12 cellular contexts compared by ENCODE assay signal in the genomic region with DNA sequence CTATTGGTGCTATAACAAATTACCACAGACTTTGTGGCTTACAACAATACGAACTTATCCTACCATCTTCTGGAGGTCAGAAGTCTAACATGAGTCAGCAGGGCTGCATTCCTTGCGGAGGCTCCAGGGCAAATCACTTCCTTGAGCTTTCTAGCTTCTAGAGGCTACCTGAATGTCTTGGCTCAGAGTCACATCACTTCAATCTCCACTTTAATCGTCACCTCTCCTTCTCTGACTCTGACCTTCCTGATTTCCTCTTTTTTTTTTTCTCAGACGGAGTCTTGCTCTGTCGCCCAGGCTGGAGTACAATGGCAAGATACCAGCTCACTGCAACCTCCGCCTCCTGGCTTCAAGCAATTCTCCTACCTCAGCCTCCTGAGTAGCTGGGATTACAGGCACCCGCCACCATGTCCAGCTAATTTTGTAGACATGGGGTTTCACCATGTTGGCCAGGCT. TPM values are rescaled to one million over a fixed set of nuclear protein-coding genes. Genes with fewer than 3 reads are reported as not detected.
A peak's percentile ranks its signal among the peaks of the same experiment; 100 is the strongest.
DNase-seq lines count a peak whose midpoint lies in the region; ATAC-seq, FAIRE-seq and TF ChIP-seq lines count a peak whose summit lies in the region.
"Had no signal": no experiment of that assay in that cellular context is flagged by ENCODE, and none has a peak within 500 bp of the region (broad histone marks: within the 10 kb centered on the region; RNA-seq: fewer than 3 reads in every experiment).

No MANE protein-coding gene starts in this region.

- peak; percentile 62 for DNase-seq in SIG-M5 treated with dmso at 0.1 percent for 504 hours (lab: John Stamatoyannopoulos, UW; ENCODE audit: unreplicated experiment)
- DNase-seq in SIG-M5 (lab: John Stamatoyannopoulos, UW): no peak
- DNase-seq in glomerular visceral epithelial cell (ENCODE audit: extremely low spot score): peak; percentile 88
- DNase-seq in transverse colon: peak; percentile 66
- DNase-seq in activated gamma-delta T cell treated with Interleukin-2 at 50 U/mL for 16 hours: no peak
- DNase-seq in esophagus muscularis mucosa (ENCODE audit: extremely low spot score): no peak
- DNase-seq: activated CD8-positive, alpha-beta memory T cell treated with anti-CD3 and anti-CD28 coated beads, Interleukin-2, amount 50 U/mL, for 4 hours; hippocampal formation; NK-92 treated with Interleukin-12 subunit alpha and Interleukin-12 subunit beta, amount 100 ng/mL, for 24 hours had no signal

- H3K4me3 ChIP-seq in transverse colon: no peak overlapping the region
- H3K4me3 ChIP-seq in esophagus muscularis mucosa: no peak overlapping the region

- in situ Hi-C loops in transverse colon (cut with MboI; ENCODE audit: low pct_ligation_motif_present in 1 of 4, low pct_unique_long_range_greater_than_20kb in 1 of 4, low sequenced_read_pairs in 3 of 4): no loop called here

- H3K27me3 ChIP-seq in transverse colon (no peaks in the 10 kb centered on the region), esophagus muscularis mucosa (no peaks in the 10 kb centered on the region)

- peak overlapping the region; percentile 58 to 72 (median 64) for H3K27ac ChIP-seq in transverse colon
- no peak overlapping the region for H3K27ac ChIP-seq in esophagus muscularis mucosa (replicated peaks in 1 of 4)

- no peak for TF ChIP-seq EP300 in transverse colon (IDR thresholded peaks at IDR 0.05; ENCODE audit: low read depth)
- no peak for TF ChIP-seq EP300 in esophagus muscularis mucosa (IDR thresholded peaks at IDR 0.05)

- peaks cover 0 to 25% (median 2%) of the 10 kb centered on the region in 4 donors for H3K4me1 ChIP-seq in transverse colon
- peaks cover 13 to 24% (median 17%) of the 10 kb centered on the region in 4 donors for H3K4me1 ChIP-seq in esophagus muscularis mucosa

- peak; percentile 81 for FAIRE-seq in TTC549 (lab: Jason Lieb, UNC)
- FAIRE-seq: A204.1 had no signal

- TF ChIP-seq CTCF in transverse colon (IDR thresholded peaks at IDR 0.05) (no peak), esophagus muscularis mucosa (IDR thresholded peaks at IDR 0.05) (no peak)

- H3K36me3 ChIP-seq in transverse colon (peaks cover 0 to 6% (median 0%) of the 10 kb centered on the region in 4 donors), esophagus muscularis mucosa (peaks cover 0 to 8% (median 3%) of the 10 kb centered on the region in 4 donors)

- H3K9me3 ChIP-seq in transverse colon (no peaks in the 10 kb centered on the region), esophagus muscularis mucosa (no peaks in the 10 kb centered on the region)

- TF ChIP-seq POLR2A in transverse colon (IDR thresholded peaks at IDR 0.05): no peak
- no peak for TF ChIP-seq POLR2A in esophagus muscularis mucosa (IDR thresholded peaks at IDR 0.05; ENCODE audit: low read depth)

- intact Hi-C loops in transverse colon (cut with DNase I; ENCODE audit: low total_unique reads) (no loop called here), esophagus muscularis mucosa (cut with DNase I) (no loop called here)

- no peak for ATAC-seq in GM21619 (IDR thresholded peaks at IDR 0.05; ENCODE audit: unreplicated experiment)

- 60 to 61% methylated on average over 6 to 7 of the region's 7 CpGs for WGBS in transverse colon (ENCODE audit: low coverage in 1 of 2), 2 donors
- WGBS in esophagus muscularis mucosa: 75% methylated on average over 7 of the region's 7 CpGs

RNA-seq across cellular contexts. Expression of a gene that starts 44.6 kb away (rescaled TPM):
- total RNA-seq in transverse colon (10 to 100 TPM; 57.6 to 77.4 (median 65.5) TPM), esophagus muscularis mucosa (100 to 1,000 TPM; 106 to 157 (median 143) TPM)

RNA-seq across cellular contexts. Expression of a gene that starts 44.9 kb away (rescaled TPM):
- total RNA-seq in transverse colon (10 to 100 TPM; 13.4 to 34.0 (median 20.5) TPM), esophagus muscularis mucosa (10 to 100 TPM; 23.5 to 37.8 (median 29.8) TPM)

Comparison
In these comparisons a context has a peak if more than half of its experiments do, and no peak if none do; other contexts are left out.
1. DNase-seq: peak in SIG-M5 treated with dmso at 0.1 percent for 504 hours (single experiment), glomerular visceral epithelial cell (single experiment) and transverse colon (single experiment); none in SIG-M5 (single experiment), activated gamma-delta T cell treated with Interleukin-2 at 50 U/mL for 16 hours (single experiment) and esophagus muscularis mucosa (single experiment).
2. H3K27ac ChIP-seq: peak in transverse colon (4 of 4); none in esophagus muscularis mucosa (0 of 4).